27 cellular contexts compared by ENCODE assay signal in the genomic region with DNA sequence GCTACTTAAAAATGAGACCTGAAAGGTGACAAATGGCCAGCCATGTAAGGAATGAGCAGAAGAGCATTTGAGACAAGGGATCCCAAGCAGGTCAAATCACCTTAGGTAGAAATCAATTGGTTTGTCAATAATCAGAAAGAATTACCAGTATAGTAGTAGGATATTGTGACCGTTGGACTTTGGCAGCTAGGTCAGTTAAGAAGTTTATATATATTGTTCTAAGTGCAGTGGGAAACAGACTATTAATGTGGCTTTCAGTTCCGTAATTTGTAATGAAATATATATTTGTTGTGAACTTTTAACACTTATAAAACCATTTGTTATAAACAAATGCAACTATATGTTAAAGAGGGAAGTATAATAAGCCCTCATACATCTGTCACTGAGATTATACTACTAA.
DNase-seq lines count a peak whose midpoint lies in the region; ATAC-seq, FAIRE-seq and TF ChIP-seq lines count a peak whose summit lies in the region.
"Had no signal": no experiment of that assay in that cellular context is flagged by ENCODE, and none has a peak within 500 bp of the region (broad histone marks: within the 10 kb centered on the region; RNA-seq: fewer than 3 reads in every experiment).

No MANE protein-coding gene starts in this region.

- H2AFZ ChIP-seq in GM23338, result peak overlapping the region; percentile 19; the same call in 1 of the 2 replicates

- no peaks in the 10 kb centered on the region for H3K27me3 Mint-ChIP-seq in GM23338 (ENCODE audit: insufficient read depth, low read depth, poor library complexity)
- H3K27me3 Mint-ChIP-seq: CD4-positive, alpha-beta memory T cell; CD4-positive, CD25-positive, alpha-beta regulatory T cell; CD8-positive, alpha-beta memory T cell had no signal

- H3K36me3 Mint-ChIP-seq in GM23338 (ENCODE audit: low read depth), result peaks cover 16% of the 10 kb centered on the region
- H3K36me3 Mint-ChIP-seq: CD14-positive monocyte; CD4-positive, alpha-beta memory T cell; CD4-positive, CD25-positive, alpha-beta regulatory T cell; CD8-positive, alpha-beta memory T cell had no signal

- no peak overlapping the region for H3K27ac Mint-ChIP-seq in GM23338
- H3K27ac Mint-ChIP-seq: CD14-positive monocyte; CD4-positive, alpha-beta memory T cell; CD4-positive, CD25-positive, alpha-beta regulatory T cell had no signal

- peaks cover 11% of the 10 kb centered on the region for H3K9me3 Mint-ChIP-seq in GM23338

- no peak overlapping the region for H3K4me2 ChIP-seq in GM23338
- H3K4me2 ChIP-seq: BLaER1 had no signal

- no peak for TF ChIP-seq CTCF in GM23338 (conservative IDR thresholded peaks at IDR 0.05; ENCODE audit: low read depth in 2 of 2)

- no peaks in the 10 kb centered on the region for H3K9me3 ChIP-seq in small intestine (ENCODE audit: control insufficient read depth, low read depth)
- H3K9me3 ChIP-seq: BE2C, BLaER1 had no signal

- H3K4me3 ChIP-seq in GM23338, result no peak overlapping the region
- no peak overlapping the region for H3K4me3 ChIP-seq in small intestine (ENCODE audit: low read depth in 1 of 2, low read length in 2 of 2)
- H3K4me3 ChIP-seq: BLaER1 had no signal

- FAIRE-seq in small intestine (lab: Jason Lieb, UNC), result no peak
- FAIRE-seq: A204.1, GM12891, GM19239 had no signal

- peaks cover 3% of the 10 kb centered on the region; the same call in 2 of the 3 replicates for H3K4me1 Mint-ChIP-seq in GM23338
- H3K4me1 Mint-ChIP-seq: CD14-positive monocyte; CD4-positive, alpha-beta memory T cell; CD4-positive, CD25-positive, alpha-beta regulatory T cell; CD8-positive, alpha-beta memory T cell had no signal

- WGBS in small intestine, 3 donors, result 45 to 48% (median 47%) methylated on average over 2 of the region's 2 CpGs

- DNase-seq in GM23338 (ENCODE audit: low spot score), result no peak
- peak; percentile 16 for DNase-seq in mucosa of gallbladder (ENCODE audit: low spot score)
- DNase-seq in small intestine, result peak; percentile 6
- DNase-seq in UCSD-AML1 (lab: John Stamatoyannopoulos, UW; ENCODE audit: unreplicated experiment), result no peak
- DNase-seq: 8988T; ACHN; BE2C; C1 segment of cervical spinal cord; CD4-positive, alpha-beta memory T cell; CD4-positive, CD25-positive, alpha-beta regulatory T cell; CD8-positive, alpha-beta memory T cell; COR-L47; DMS 273 treated with DMSO at 0.1 percent for 48 hours; DMS153; DMS53; DMS79; DND-41; EL; GDM1 had no signal

- ATAC-seq in GM23338, result no peak
- peak; percentile 50 for ATAC-seq in HG03432 (IDR thresholded peaks at IDR 0.05; ENCODE audit: unreplicated experiment)
- ATAC-seq in HG02973 (IDR thresholded peaks at IDR 0.05; ENCODE audit: unreplicated experiment), result no peak
- ATAC-seq in HG03097 (IDR thresholded peaks at IDR 0.05; ENCODE audit: low FRiP score, unreplicated experiment), result no peak

- no peaks in the 10 kb centered on the region for H3F3A ChIP-seq in GM23338 (replicated peaks; ENCODE audit: low read depth)

- H3K36me3 ChIP-seq in GM23338 (ENCODE audit: insufficient read depth) (no peaks in the 10 kb centered on the region), small intestine (ENCODE audit: control insufficient read depth in 2 of 2, insufficient read depth in 2 of 2, low read length in 2 of 2) (no peaks in the 10 kb centered on the region)
- H3K36me3 ChIP-seq: BE2C, BLaER1 had no signal

- H3K79me2 ChIP-seq in GM23338 (replicated peaks; ENCODE audit: insufficient read depth), result no peaks in the 10 kb centered on the region

- H3K4me1 ChIP-seq in GM23338 (ENCODE audit: insufficient read depth), result peaks cover 4% of the 10 kb centered on the region; the same call in 1 of the 2 replicates
- no peaks in the 10 kb centered on the region for H3K4me1 ChIP-seq in small intestine (ENCODE audit: control insufficient read depth in 2 of 2, insufficient read depth in 1 of 2, low read depth in 1 of 2, low read length in 1 of 2)
- H3K4me1 ChIP-seq: BLaER1 had no signal

- no peak overlapping the region for H3K27ac ChIP-seq in GM23338 (ENCODE audit: low read depth)
- H3K27ac ChIP-seq in small intestine (ENCODE audit: low read depth in 1 of 2, low read length in 1 of 2), result no peak overlapping the region
- H3K27ac ChIP-seq: BLaER1 had no signal

- H4K20me1 ChIP-seq in GM23338 (replicated peaks; ENCODE audit: insufficient read depth), result no peaks in the 10 kb centered on the region
- H4K20me1 ChIP-seq: BLaER1 had no signal

- no peak overlapping the region for H3K4me3 Mint-ChIP-seq in GM23338
- H3K4me3 Mint-ChIP-seq: CD14-positive monocyte; CD4-positive, alpha-beta memory T cell; CD4-positive, CD25-positive, alpha-beta regulatory T cell; CD8-positive, alpha-beta memory T cell had no signal

- H3K27me3 ChIP-seq in GM23338 (ENCODE audit: insufficient read depth), result no peaks in the 10 kb centered on the region
- no peaks in the 10 kb centered on the region for H3K27me3 ChIP-seq in small intestine (ENCODE audit: control insufficient read depth in 2 of 2, insufficient read depth in 2 of 2, low read length in 2 of 2)
- H3K27me3 ChIP-seq: BE2C, BLaER1 had no signal

- no peaks in the 10 kb centered on the region for H3K9me2 ChIP-seq in GM23338 (ENCODE audit: insufficient read depth)

TF ChIP-seq in GM23338, 12 proteins besides CTCF, POLR2A, EP300 and RAD21 (continues in another document):
- TF ChIP-seq ZNF114 (CRISPR knock-in tag; IDR thresholded peaks at IDR 0.05), result no peak
- no peak for TF ChIP-seq EZH2 (IDR thresholded peaks at IDR 0.05; ENCODE audit: low read depth, unreplicated experiment)
- TF ChIP-seq CREB1 (CRISPR knock-in tag; IDR thresholded peaks at IDR 0.05; ENCODE audit: low read depth), result no peak
- TF ChIP-seq, protein P1, sequence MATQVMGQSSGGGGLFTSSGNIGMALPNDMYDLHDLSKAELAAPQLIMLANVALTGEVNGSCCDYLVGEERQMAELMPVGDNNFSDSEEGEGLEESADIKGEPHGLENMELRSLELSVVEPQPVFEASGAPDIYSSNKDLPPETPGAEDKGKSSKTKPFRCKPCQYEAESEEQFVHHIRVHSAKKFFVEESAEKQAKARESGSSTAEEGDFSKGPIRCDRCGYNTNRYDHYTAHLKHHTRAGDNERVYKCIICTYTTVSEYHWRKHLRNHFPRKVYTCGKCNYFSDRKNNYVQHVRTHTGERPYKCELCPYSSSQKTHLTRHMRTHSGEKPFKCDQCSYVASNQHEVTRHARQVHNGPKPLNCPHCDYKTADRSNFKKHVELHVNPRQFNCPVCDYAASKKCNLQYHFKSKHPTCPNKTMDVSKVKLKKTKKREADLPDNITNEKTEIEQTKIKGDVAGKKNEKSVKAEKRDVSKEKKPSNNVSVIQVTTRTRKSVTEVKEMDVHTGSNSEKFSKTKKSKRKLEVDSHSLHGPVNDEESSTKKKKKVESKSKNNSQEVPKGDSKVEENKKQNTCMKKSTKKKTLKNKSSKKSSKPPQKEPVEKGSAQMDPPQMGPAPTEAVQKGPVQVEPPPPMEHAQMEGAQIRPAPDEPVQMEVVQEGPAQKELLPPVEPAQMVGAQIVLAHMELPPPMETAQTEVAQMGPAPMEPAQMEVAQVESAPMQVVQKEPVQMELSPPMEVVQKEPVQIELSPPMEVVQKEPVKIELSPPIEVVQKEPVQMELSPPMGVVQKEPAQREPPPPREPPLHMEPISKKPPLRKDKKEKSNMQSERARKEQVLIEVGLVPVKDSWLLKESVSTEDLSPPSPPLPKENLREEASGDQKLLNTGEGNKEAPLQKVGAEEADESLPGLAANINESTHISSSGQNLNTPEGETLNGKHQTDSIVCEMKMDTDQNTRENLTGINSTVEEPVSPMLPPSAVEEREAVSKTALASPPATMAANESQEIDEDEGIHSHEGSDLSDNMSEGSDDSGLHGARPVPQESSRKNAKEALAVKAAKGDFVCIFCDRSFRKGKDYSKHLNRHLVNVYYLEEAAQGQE (IDR thresholded peaks at IDR 0.05; ENCODE audit: unreplicated experiment), result no peak
- no peak for TF ChIP-seq ZNF331 (CRISPR knock-in tag; IDR thresholded peaks at IDR 0.05; ENCODE audit: low read depth)
- no peak for TF ChIP-seq JUNB (IDR thresholded peaks at IDR 0.05; ENCODE audit: unreplicated experiment)
- no peak for TF ChIP-seq POLR2AphosphoS5 (IDR thresholded peaks at IDR 0.05; ENCODE audit: low read depth)
- no peak for TF ChIP-seq EZH2phosphoT487 (IDR thresholded peaks at IDR 0.05; ENCODE audit: unreplicated experiment)
- TF ChIP-seq, protein P2, sequence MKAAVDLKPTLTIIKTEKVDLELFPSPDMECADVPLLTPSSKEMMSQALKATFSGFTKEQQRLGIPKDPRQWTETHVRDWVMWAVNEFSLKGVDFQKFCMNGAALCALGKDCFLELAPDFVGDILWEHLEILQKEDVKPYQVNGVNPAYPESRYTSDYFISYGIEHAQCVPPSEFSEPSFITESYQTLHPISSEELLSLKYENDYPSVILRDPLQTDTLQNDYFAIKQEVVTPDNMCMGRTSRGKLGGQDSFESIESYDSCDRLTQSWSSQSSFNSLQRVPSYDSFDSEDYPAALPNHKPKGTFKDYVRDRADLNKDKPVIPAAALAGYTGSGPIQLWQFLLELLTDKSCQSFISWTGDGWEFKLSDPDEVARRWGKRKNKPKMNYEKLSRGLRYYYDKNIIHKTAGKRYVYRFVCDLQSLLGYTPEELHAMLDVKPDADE (IDR thresholded peaks at IDR 0.05), result no peak
- no peak for TF ChIP-seq STAT1 (IDR thresholded peaks at IDR 0.05; ENCODE audit: unreplicated experiment)

Comparison
In these comparisons a context has a peak if more than half of its experiments do, and no peak if none do; other contexts are left out.
1. DNase-seq: peak in mucosa of gallbladder (single experiment) and small intestine (single experiment); none in GM23338 (single experiment) and UCSD-AML1 (single experiment).